ENCODE assay signal across 10 cellular contexts in genomic region chr6:6005467-6006427, GRCh38. TPM values are rescaled to one million over a fixed set of nuclear protein-coding genes. Genes with fewer than 3 reads are reported as not detected.
DNase-seq lines count a peak whose midpoint lies in the region; ATAC-seq and TF ChIP-seq lines count a peak whose summit lies in the region.
"Had no signal": no experiment of that assay in that cellular context is flagged by ENCODE, and none has a peak within 500 bp of the region (broad histone marks: within the 10 kb centered on the region; RNA-seq: fewer than 3 reads in every experiment).

No MANE protein-coding gene starts in this region.

- CTCF ChIA-PET in CD8-positive, alpha-beta T cell (lab: Charles Lee): interaction anchor here (1.2 to 1.4 kb wide), 2 partner anchors 11 to 25 kb away, joined by 3 to 4 read pairs; no protein-coding TSS in a partner anchor

- H3K36me3 Mint-ChIP-seq in CD8-positive, alpha-beta T cell: no peaks in the 10 kb centered on the region
- no peaks in the 10 kb centered on the region for H3K36me3 Mint-ChIP-seq in mesothelial cell of epicardium

- H3K27me3 Mint-ChIP-seq in CD8-positive, alpha-beta T cell (ENCODE audit: low read depth): peaks cover 75% of the 10 kb centered on the region
- peaks cover 97% of the 10 kb centered on the region for H3K27me3 Mint-ChIP-seq in mesothelial cell of epicardium (ENCODE audit: low read depth)

- H3K27ac ChIP-seq in OCI-LY3 (ENCODE audit: low read length) (no peak overlapping the region), esophagus squamous epithelium (peak overlapping the region in 2 of 4 donors; percentile 58 to 74), skin epidermis (peak overlapping the region in 11 of 21 experiments; percentile 8 to 89 (median 74))
- H3K27ac ChIP-seq in CD8-positive, alpha-beta T cell (ENCODE audit: low read depth, low read length): no peak overlapping the region

- TF ChIP-seq POLR2A in esophagus squamous epithelium (IDR thresholded peaks at IDR 0.05): no peak

- no peak overlapping the region for H3K9ac ChIP-seq in OCI-LY3 (ENCODE audit: low read length)

- H3K4me1 ChIP-seq in OCI-LY3 (ENCODE audit: low read length): peaks cover 19% of the 10 kb centered on the region
- peaks cover 27 to 71% (median 38%) of the 10 kb centered on the region in 3 donors for H3K4me1 ChIP-seq in esophagus squamous epithelium
- H3K4me1 ChIP-seq in CD8-positive, alpha-beta T cell (ENCODE audit: insufficient read depth, low read length): peaks cover 59% of the 10 kb centered on the region

- H3K27ac Mint-ChIP-seq in CD8-positive, alpha-beta T cell: no peak overlapping the region
- H3K27ac Mint-ChIP-seq in mesothelial cell of epicardium: no peak overlapping the region

- no peak overlapping the region for H2AFZ ChIP-seq in OCI-LY3 (ENCODE audit: low read depth, low read length)

- peaks cover 3% of the 10 kb centered on the region; the same call in 1 of the 2 replicates for H3K79me2 ChIP-seq in OCI-LY3 (ENCODE audit: low read length)

- 8 to 9% methylated on average over 16 of the region's 16 CpGs for WGBS in esophagus squamous epithelium, 2 donors

- no peaks in the 10 kb centered on the region for H3K9me3 Mint-ChIP-seq in CD8-positive, alpha-beta T cell
- no peaks in the 10 kb centered on the region for H3K9me3 Mint-ChIP-seq in mesothelial cell of epicardium

- H3K4me3 Mint-ChIP-seq in CD8-positive, alpha-beta T cell: no peak overlapping the region
- H3K4me3 Mint-ChIP-seq in mesothelial cell of epicardium: no peak overlapping the region

- peak; percentile 2 for DNase-seq in DMS79 treated with DMSO at 0.1 percent for 48 hours (lab: John Stamatoyannopoulos, UW)
- DNase-seq in DMS79 (lab: John Stamatoyannopoulos, UW): no peak
- DNase-seq in esophagus squamous epithelium (lab: John Stamatoyannopoulos, UW): no peak
- no peak for DNase-seq in HT-29 (ENCODE audit: low spot score)
- no peak for DNase-seq in CD8-positive, alpha-beta T cell
- DNase-seq in mesothelial cell of epicardium (ENCODE audit: low spot score in 2 of 2, unreplicated experiment in 2 of 2): no peak
- DNase-seq: NK-92 treated with Interleukin-12 subunit alpha and Interleukin-12 subunit beta, amount 100 ng/mL, for 24 hours had no signal

- H3K4me3 ChIP-seq in OCI-LY3 (ENCODE audit: low read length) (peak overlapping the region; percentile 95; the same call in 1 of the 2 replicates), esophagus squamous epithelium (peak overlapping the region in 3 of 4 donors; percentile 40 to 64 (median 46)), skin epidermis (peak overlapping the region; percentile 26 to 54 (median 42))
- H3K4me3 ChIP-seq in CD8-positive, alpha-beta T cell (ENCODE audit: low read depth, low read length): no peak overlapping the region

- H3K27me3 ChIP-seq in OCI-LY3 (ENCODE audit: low read depth, low read length): no peaks in the 10 kb centered on the region
- H3K27me3 ChIP-seq in esophagus squamous epithelium: peaks cover 32 to 100% (median 71%) of the 10 kb centered on the region in 4 donors
- H3K27me3 ChIP-seq in CD8-positive, alpha-beta T cell (ENCODE audit: insufficient read depth, low read length): peaks cover 76% of the 10 kb centered on the region

- H4K20me1 ChIP-seq in OCI-LY3 (ENCODE audit: insufficient read depth, low read length): no peaks in the 10 kb centered on the region

- peaks cover 56% of the 10 kb centered on the region for H3K4me1 Mint-ChIP-seq in CD8-positive, alpha-beta T cell (ENCODE audit: low read depth)
- peaks cover 22% of the 10 kb centered on the region for H3K4me1 Mint-ChIP-seq in mesothelial cell of epicardium

- TF ChIP-seq CTCF in OCI-LY3 (IDR thresholded peaks at IDR 0.05; ENCODE audit: low read depth, low read length): no peak
- no peak for TF ChIP-seq CTCF in esophagus squamous epithelium (IDR thresholded peaks at IDR 0.05)
- no peak for TF ChIP-seq CTCF in CD8-positive, alpha-beta T cell (IDR thresholded peaks at IDR 0.05)
- TF ChIP-seq CTCF in mesothelial cell of epicardium (IDR thresholded peaks at IDR 0.05; ENCODE audit: unreplicated experiment): no peak

- no peak for ATAC-seq in CD8-positive, alpha-beta T cell
- ATAC-seq: HCT116 had no signal

- H3K9me3 ChIP-seq in OCI-LY3 (ENCODE audit: insufficient read depth, low read length) (no peaks in the 10 kb centered on the region), esophagus squamous epithelium (peaks cover 0 to 6% (median 3%) of the 10 kb centered on the region in 3 donors)
- no peaks in the 10 kb centered on the region for H3K9me3 ChIP-seq in CD8-positive, alpha-beta T cell (ENCODE audit: low read length)

- H3K36me3 ChIP-seq in OCI-LY3 (replicated peaks; ENCODE audit: low read depth, low read length) (no peaks in the 10 kb centered on the region), esophagus squamous epithelium (no peaks in the 10 kb centered on the region)
- H3K36me3 ChIP-seq in CD8-positive, alpha-beta T cell (ENCODE audit: insufficient read depth, low read length): no peaks in the 10 kb centered on the region

- peak overlapping the region; percentile 100 for H3K4me2 ChIP-seq in OCI-LY3 (ENCODE audit: low read length)

- POLR2A ChIA-PET in CD8-positive, alpha-beta T cell (lab: Charles Lee): interaction anchor here (0.7 kb wide), 1 partner anchor 534 kb away, joined by 3 read pairs; no protein-coding TSS in a partner anchor

- intact Hi-C loops in esophagus squamous epithelium (cut with DNase I): no loop called here
- intact Hi-C loops in CD8-positive, alpha-beta T cell (cut with DNase I, micrococcal nuclease): loop anchor here (5.0 to 10.0 kb wide), 4 partner anchors 153 to 1231 kb away; partner anchors contain the start of gene CDYL (in 1 of the 2)

RNA-seq across cellular contexts. Expression of gene NRN1, which starts 1.0 kb away (rescaled TPM):
- 1 to 10 TPM in 2 of 4 donors, under 1 TPM in 2; 0.19 to 7.1 (median 3.7) TPM for total RNA-seq in esophagus squamous epithelium
- 0.39 TPM in 1 of 2 replicates, not detected in the other for total RNA-seq in HT-29 (2014; rRNA removed; shearing (Covaris generic))
- under 1 TPM in 1 of 2 experiments, not detected in 1; 0.57 TPM for total RNA-seq in CD8-positive, alpha-beta T cell
- not detected in 3 replicates for total RNA-seq in mesothelial cell of epicardium

Comparison
In these comparisons a context has a peak if more than half of its experiments do, and no peak if none do; other contexts are left out.
1. H3K27ac ChIP-seq: peak in skin epidermis (11 of 21); none in OCI-LY3 (single experiment) and CD8-positive, alpha-beta T cell (single experiment).